9 cellular contexts compared by ENCODE assay signal in genomic region chr10:95814011-95814727, GRCh38. TPM values are rescaled to one million over a fixed set of nuclear protein-coding genes. Genes with fewer than 3 reads are reported as not detected.
DNase-seq lines count a peak whose midpoint lies in the region; ATAC-seq, FAIRE-seq and TF ChIP-seq lines count a peak whose summit lies in the region.
"Had no signal": no experiment of that assay in that cellular context is flagged by ENCODE, and none has a peak within 500 bp of the region (broad histone marks: within the 10 kb centered on the region; RNA-seq: fewer than 3 reads in every experiment).

No MANE protein-coding gene starts in this region.

- no peaks in the 10 kb centered on the region for H3K27me3 ChIP-seq in right cardiac atrium (ENCODE audit: control insufficient read depth, insufficient read depth)

- WGBS in right cardiac atrium = 42% methylated on average over 7 of the region's 7 CpGs

- intact Hi-C loops in right cardiac atrium (cut with DNase I) = no loop called here

- ATAC-seq in right cardiac atrium (peak; percentile 79 to 93), HG03175 (IDR thresholded peaks at IDR 0.05; ENCODE audit: unreplicated experiment) (no peak), HG02623 (IDR thresholded peaks at IDR 0.05; ENCODE audit: unreplicated experiment) (no peak), GM21515 (IDR thresholded peaks at IDR 0.05; ENCODE audit: unreplicated experiment) (no peak), HG03565 (IDR thresholded peaks at IDR 0.05; ENCODE audit: unreplicated experiment) (no peak)

- no peaks in the 10 kb centered on the region for H3K9me3 ChIP-seq in right cardiac atrium (ENCODE audit: control insufficient read depth, low read length)

- DNase-seq in H54 (ENCODE audit: insufficient read length, low spot score) = peak; percentile 58
- DNase-seq in astrocyte of the cerebellum (ENCODE audit: low read depth) = peak; percentile 81
- DNase-seq in right cardiac atrium = peak in 2 of 3 donors; percentile 46 to 54
- DNase-seq: activated gamma-delta T cell treated with Interleukin-2 at 50 U/mL for 16 hours had no signal

- H3K4me3 ChIP-seq in astrocyte of the cerebellum (ENCODE audit: low read depth, low read length) = no peak overlapping the region
- no peak overlapping the region for H3K4me3 ChIP-seq in right cardiac atrium (ENCODE audit: low read length)
- no peak overlapping the region for H3K4me3 ChIP-seq in skin epidermis

- no peak for TF ChIP-seq CTCF in astrocyte of the cerebellum (IDR thresholded peaks at IDR 0.05; ENCODE audit: low read depth, low read length, missing control alignments)

- FAIRE-seq in H54 (lab: Jason Lieb, UNC) = no peak

- no peak overlapping the region for H3K27ac ChIP-seq in right cardiac atrium (ENCODE audit: low read length)
- peak overlapping the region in 19 of 21 experiments; percentile 21 to 88 (median 68) for H3K27ac ChIP-seq in skin epidermis

- no peak for TF ChIP-seq POLR2A in H54 (IDR thresholded peaks at IDR 0.05; ENCODE audit: low read depth, low read length)

- in situ Hi-C loops in astrocyte of the cerebellum (cut with HindIII; ENCODE audit: low sequenced_read_pairs) = no loop called here

- no peaks in the 10 kb centered on the region for H3K4me1 ChIP-seq in right cardiac atrium (ENCODE audit: control insufficient read depth, insufficient read depth, low read length)

RNA-seq across cellular contexts. Expression of gene ENTPD1, which starts 58.2 kb away (rescaled TPM):
- total RNA-seq in right cardiac atrium = 10 to 100 TPM; 14.8 to 30.4 (median 19.1) TPM
- polyA plus RNA-seq in right cardiac atrium = 5.3 TPM

Comparison
In these comparisons a context has a peak if more than half of its experiments do, and no peak if none do; other contexts are left out.
1. ATAC-seq: peak in right cardiac atrium (2 of 2); none in HG03175 (single experiment), HG02623 (single experiment), GM21515 (single experiment) and HG03565 (single experiment).
2. Peak in every context shown above with its lines, with median percentiles within 50 percentile points of each other: DNase-seq.